8 cellular contexts compared by ENCODE assay signal in the genomic region with DNA sequence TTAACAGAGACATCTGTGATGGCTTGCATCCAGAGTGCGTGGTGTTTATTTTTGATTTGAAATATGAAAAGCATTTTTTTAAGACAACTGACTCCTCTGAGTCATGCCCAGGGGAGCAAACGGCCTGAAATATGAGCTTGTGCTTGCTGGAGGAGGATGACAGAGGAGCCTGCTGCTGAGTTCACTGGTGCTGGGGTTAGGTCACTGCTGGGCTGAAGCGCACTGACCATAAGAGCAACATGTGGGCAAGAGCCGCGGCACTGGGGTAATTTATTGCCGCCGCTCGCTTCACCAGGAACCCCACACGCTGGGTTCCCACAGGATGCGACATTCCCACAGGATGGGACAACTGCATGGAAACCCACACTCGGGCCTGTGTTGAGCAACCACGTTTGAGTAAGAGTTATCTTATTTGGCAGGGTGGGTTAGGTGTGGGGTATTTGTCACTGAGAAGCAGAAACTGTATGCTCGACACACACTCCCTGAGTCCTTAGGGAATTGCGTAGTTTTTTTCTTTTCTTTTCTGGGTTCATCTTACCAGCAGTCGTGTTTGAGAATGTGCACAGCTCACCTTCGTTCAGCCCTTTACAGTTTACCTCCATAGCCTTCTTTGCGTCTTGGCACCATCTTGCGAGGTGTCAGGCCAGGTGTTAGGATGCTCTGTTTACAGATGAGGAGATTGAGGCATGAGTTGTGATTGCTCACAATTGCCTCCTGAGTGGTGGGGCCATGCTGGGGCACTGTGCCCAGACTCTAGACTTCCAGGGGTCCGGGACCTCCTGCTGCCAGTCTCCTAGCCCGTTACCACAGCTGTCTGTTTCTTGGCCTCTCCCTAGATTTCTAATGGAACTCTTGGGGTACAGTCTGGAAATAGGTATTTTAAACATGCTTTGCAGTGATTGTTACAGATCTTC.
DNase-seq lines count a peak whose midpoint lies in the region; ATAC-seq and TF ChIP-seq lines count a peak whose summit lies in the region.

No MANE protein-coding gene starts in this region.

- H3K9me3 ChIP-seq in RWPE2 (ENCODE audit: severe bottlenecking) (no peaks in the 10 kb centered on the region), esophagus muscularis mucosa (no peaks in the 10 kb centered on the region), ovary (no peaks in the 10 kb centered on the region)

- H3K4me3 ChIP-seq in RWPE2 (ENCODE audit: severe bottlenecking) (peak overlapping the region; percentile 23), esophagus muscularis mucosa (peak overlapping the region in 1 of 4 donors; percentile 27), ovary (no peak overlapping the region)

- DNase-seq in GOT3 (lab: John Stamatoyannopoulos, UW) (peak; percentile 81), RWPE2 (ENCODE audit: low spot score) (peak; percentile 98), esophagus muscularis mucosa (ENCODE audit: extremely low spot score) (peak; percentile 95), ovary (peak; percentile 74 to 87 (median 76)), DMS153 treated with DMSO at 0.1 percent for 48 hours (lab: John Stamatoyannopoulos, UW; ENCODE audit: unreplicated experiment) (no peak), head of caudate nucleus (no peak)
- DNase-seq in activated effector memory CD4-positive, alpha-beta T cell treated with anti-CD3 and anti-CD28 coated beads, Interleukin-2, amount 50 U/mL, for 16 hours = no peak

- 49% methylated on average over 18 of the region's 20 CpGs for WGBS in esophagus muscularis mucosa
- WGBS in ovary, 3 donors = 24 to 31% (median 25%) methylated on average over 20 of the region's 20 CpGs

- H3K27me3 ChIP-seq in RWPE2 (ENCODE audit: insufficient read depth, poor library complexity, severe bottlenecking) = no peaks in the 10 kb centered on the region
- no peaks in the 10 kb centered on the region for H3K27me3 ChIP-seq in esophagus muscularis mucosa
- no peaks in the 10 kb centered on the region for H3K27me3 ChIP-seq in ovary

- intact Hi-C loops in esophagus muscularis mucosa (cut with DNase I) (no loop called here), ovary (cut with DNase I) (loop anchor here in 2 of 4 donors (10.0 kb wide), 1 partner anchor 61 kb away; the partner anchor contains the start of gene SMAD3 (in 2 of the 2)), head of caudate nucleus (cut with DNase I) (no loop called here)

- ATAC-seq in RWPE2 (ENCODE audit: low read depth) = peak; percentile 67
- ATAC-seq in GM18907 (IDR thresholded peaks at IDR 0.05; ENCODE audit: unreplicated experiment) = no peak

- peaks cover 35% of the 10 kb centered on the region for H3K36me3 ChIP-seq in RWPE2 (ENCODE audit: low read depth)
- no peaks in the 10 kb centered on the region for H3K36me3 ChIP-seq in esophagus muscularis mucosa
- no peaks in the 10 kb centered on the region for H3K36me3 ChIP-seq in ovary

- TF ChIP-seq EP300 in esophagus muscularis mucosa (IDR thresholded peaks at IDR 0.05) (no peak), ovary (IDR thresholded peaks at IDR 0.05) (no peak)

- H3K27ac ChIP-seq in RWPE2 (ENCODE audit: poor library complexity, severe bottlenecking) (peak overlapping the region; percentile 97), esophagus muscularis mucosa (replicated peaks in 1 of 4) (peak overlapping the region; percentile 81 to 90 (median 86)), ovary (peak overlapping the region; percentile 4 to 84)

- H3K4me1 ChIP-seq in RWPE2 (ENCODE audit: insufficient read depth, poor library complexity, severe bottlenecking) = peaks cover 70% of the 10 kb centered on the region
- peaks cover 56 to 81% (median 80%) of the 10 kb centered on the region in 4 donors for H3K4me1 ChIP-seq in esophagus muscularis mucosa
- H3K4me1 ChIP-seq in ovary (ENCODE audit: insufficient read depth) = peaks cover 47% of the 10 kb centered on the region

- TF ChIP-seq POLR2A in esophagus muscularis mucosa (IDR thresholded peaks at IDR 0.05; ENCODE audit: low read depth) = no peak
- TF ChIP-seq POLR2A in ovary (IDR thresholded peaks at IDR 0.05) = no peak

- TF ChIP-seq CTCF in RWPE2 (IDR thresholded peaks at IDR 0.05; ENCODE audit: poor library complexity, severe bottlenecking) (no peak), esophagus muscularis mucosa (IDR thresholded peaks at IDR 0.05) (no peak), ovary (IDR thresholded peaks at IDR 0.05) (no peak)

Comparison
In these comparisons a context has a peak if more than half of its experiments do, and no peak if none do; other contexts are left out.
1. DNase-seq: peak in GOT3 (single experiment), RWPE2 (single experiment), esophagus muscularis mucosa (single experiment) and ovary (5 of 5); none in DMS153 treated with DMSO at 0.1 percent for 48 hours (single experiment), activated effector memory CD4-positive, alpha-beta T cell treated with anti-CD3 and anti-CD28 coated beads, Interleukin-2, amount 50 U/mL, for 16 hours (single experiment) and head of caudate nucleus (0 of 42).
2. H3K27ac ChIP-seq: peak in every context shown above with its lines; median percentile 97 in RWPE2; 86 in esophagus muscularis mucosa; 44 in ovary.